ENCODE assay signal across 1 cellular context in genomic region chr10:87038286-87038717, GRCh38.
TF ChIP-seq lines count a peak whose summit lies in the region.

No MANE protein-coding gene starts in this region.

TF ChIP-seq in H1, 55 proteins besides CTCF, POLR2A, EP300 and RAD21:
- no peak for TF ChIP-seq SP1 (IDR thresholded peaks at IDR 0.05; ENCODE audit: low read depth, low read length)
- no peak for TF ChIP-seq TEAD4 (IDR thresholded peaks at IDR 0.05; ENCODE audit: low read depth, low read length)
- TF ChIP-seq KDM5A (IDR thresholded peaks at IDR 0.05; ENCODE audit: low read length), result no peak
- TF ChIP-seq ATF2 (IDR thresholded peaks at IDR 0.05; ENCODE audit: low read length), result no peak
- TF ChIP-seq TAF1 (IDR thresholded peaks at IDR 0.05; ENCODE audit: low read depth, low read length), result no peak
- TF ChIP-seq SP4 (IDR thresholded peaks at IDR 0.05; ENCODE audit: low read length), result no peak
- TF ChIP-seq RNF2 (IDR thresholded peaks at IDR 0.05; ENCODE audit: borderline replicate concordance, low read depth, low read length, missing control alignments, poor library complexity, severe bottlenecking), result no peak
- TF ChIP-seq RXRA (IDR thresholded peaks at IDR 0.05; ENCODE audit: insufficient read depth, low read depth, low read length), result no peak
- no peak for TF ChIP-seq RBBP5 (IDR thresholded peaks at IDR 0.05; ENCODE audit: borderline replicate concordance, low read depth, low read length)
- no peak for TF ChIP-seq HDAC2 (IDR thresholded peaks at IDR 0.05; ENCODE audit: borderline replicate concordance in 1 of 2, low read depth in 2 of 2, low read length in 2 of 2)
- TF ChIP-seq SIX5 (IDR thresholded peaks at IDR 0.05; ENCODE audit: low read depth, low read length), result no peak
- no peak for TF ChIP-seq FOSL1 (IDR thresholded peaks at IDR 0.05; ENCODE audit: insufficient read depth, low read depth, low read length)
- no peak for TF ChIP-seq CEBPB (IDR thresholded peaks at IDR 0.05; ENCODE audit: low read depth, low read length)
- TF ChIP-seq CHD7 (IDR thresholded peaks at IDR 0.05; ENCODE audit: insufficient replicate concordance, low read length), result no peak
- no peak for TF ChIP-seq ATF3 (IDR thresholded peaks at IDR 0.05; ENCODE audit: insufficient read depth, low read depth, low read length)
